ENCODE assay signal across 8 cellular contexts in the genomic region with DNA sequence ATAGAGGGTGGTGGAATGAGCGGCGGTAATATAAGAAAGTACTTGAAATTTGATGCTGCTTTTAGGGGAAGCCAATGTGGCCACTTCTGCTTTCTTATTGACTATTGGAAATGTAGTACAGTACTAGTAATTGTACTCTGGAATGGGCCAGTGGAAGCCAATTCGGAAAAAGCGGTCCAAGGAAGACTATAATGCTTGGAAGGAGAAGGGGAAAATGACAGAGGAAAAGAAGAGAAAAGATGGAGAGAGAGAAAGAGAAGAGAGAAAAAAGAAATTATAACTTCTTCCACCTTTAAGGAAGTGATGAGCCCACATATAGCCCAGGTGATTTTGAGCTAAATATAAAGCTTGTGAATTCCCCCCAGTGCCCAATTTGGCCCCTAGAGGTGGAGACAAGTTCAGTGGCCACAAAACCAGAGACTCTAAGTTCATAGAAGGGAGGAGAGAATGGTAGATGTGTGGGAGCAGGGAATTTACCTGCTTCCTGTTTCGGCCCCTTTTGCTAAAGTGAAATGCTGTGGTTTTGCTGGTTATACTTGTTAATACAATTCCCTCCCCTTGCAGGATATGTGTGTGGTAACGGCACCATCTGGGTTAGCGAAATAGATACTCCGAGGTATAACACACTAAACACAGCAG. TPM values are rescaled to one million over a fixed set of nuclear protein-coding genes. Genes with fewer than 3 reads are reported as not detected.
A peak's percentile ranks its signal among the peaks of the same experiment; 100 is the strongest.
DNase-seq lines count a peak whose midpoint lies in the region; ATAC-seq and TF ChIP-seq lines count a peak whose summit lies in the region.

No MANE protein-coding gene starts in this region.

- H3K27me3 ChIP-seq in dorsolateral prefrontal cortex = peaks cover 0 to 3% (median 0%) of the 10 kb centered on the region in 45 donors

- H3K27ac ChIP-seq in dorsolateral prefrontal cortex = no peak overlapping the region

- peak; percentile 60 for ATAC-seq in GM21515 (IDR thresholded peaks at IDR 0.05; ENCODE audit: unreplicated experiment)
- ATAC-seq in activated naive CD4-positive, alpha-beta T cell treated with anti-CD3 and anti-CD28 coated beads, Interleukin-2, amount 50 U/mL, for 72 hours = peak; percentile 72 to 79

- H3K9me3 Mint-ChIP-seq in activated naive CD4-positive, alpha-beta T cell treated with anti-CD3 and anti-CD28 coated beads, Interleukin-2, amount 50 U/mL, for 72 hours = no peaks in the 10 kb centered on the region

- TF ChIP-seq CTCF in GM12865 (IDR thresholded peaks at IDR 0.05; ENCODE audit: insufficient read depth, low read depth, low read length, missing control alignments) = peak; percentile 9
- no peak for TF ChIP-seq CTCF in dorsolateral prefrontal cortex (IDR thresholded peaks at IDR 0.05 in 54 of 56, conservative IDR thresholded peaks at IDR 0.05 in 2 of 56; ENCODE audit: low read depth in 1 of 56, partially characterized antibody in 56 of 56)

- DNase-seq in GM12865 (ENCODE audit: low read depth) (peak; percentile 94), KBM-7 (peak; percentile 88), COR-L47 (lab: John Stamatoyannopoulos, UW) (no peak), dorsolateral prefrontal cortex (no peak), cortex of kidney (lab: John Stamatoyannopoulos, UW) (no peak), hepatic stellate cell (ENCODE audit: low spot score) (no peak)
- DNase-seq in activated naive CD4-positive, alpha-beta T cell treated with anti-CD3 and anti-CD28 coated beads, Interleukin-2, amount 50 U/mL, for 72 hours (ENCODE audit: low spot score in 2 of 2) = peak in 1 of 2 donors; percentile 73

- peak overlapping the region; percentile 22 to 82 for H3K27ac Mint-ChIP-seq in activated naive CD4-positive, alpha-beta T cell treated with anti-CD3 and anti-CD28 coated beads, Interleukin-2, amount 50 U/mL, for 72 hours

- intact Hi-C loops in dorsolateral prefrontal cortex (cut with DNase I) = no loop called here

- in situ Hi-C loops in KBM-7 (cut with MboI; ENCODE audit: low pct_unique_long_range_greater_than_20kb, low sequenced_read_pairs) = no loop called here

- H3K36me3 Mint-ChIP-seq in activated naive CD4-positive, alpha-beta T cell treated with anti-CD3 and anti-CD28 coated beads, Interleukin-2, amount 50 U/mL, for 72 hours = no peaks in the 10 kb centered on the region

- H3K4me3 ChIP-seq in GM12865 (ENCODE audit: low read depth, low read length) (peak overlapping the region; percentile 18; the same call in 1 of the 2 replicates), dorsolateral prefrontal cortex (no peak overlapping the region)

RNA-seq across cellular contexts. Expression of gene DUSP10, which starts 35.7 kb away (rescaled TPM):
- 1 to 10 TPM; 7.8 to 9.3 TPM for total RNA-seq in activated naive CD4-positive, alpha-beta T cell treated with anti-CD3 and anti-CD28 coated beads, Interleukin-2, amount 50 U/mL, for 72 hours
- total RNA-seq in dorsolateral prefrontal cortex = 10 to 100 TPM in 43 of 120 experiments, 1 to 10 TPM in 77; 2.7 to 28.4 (median 9.0) TPM

Comparison
In these comparisons a context has a peak if more than half of its experiments do, and no peak if none do; other contexts are left out.
1. DNase-seq: peak in GM12865 (single experiment) and KBM-7 (single experiment); none in COR-L47 (single experiment), dorsolateral prefrontal cortex (0 of 10), cortex of kidney (single experiment) and hepatic stellate cell (single experiment).